20 cellular contexts compared by ENCODE assay signal in the genomic region with DNA sequence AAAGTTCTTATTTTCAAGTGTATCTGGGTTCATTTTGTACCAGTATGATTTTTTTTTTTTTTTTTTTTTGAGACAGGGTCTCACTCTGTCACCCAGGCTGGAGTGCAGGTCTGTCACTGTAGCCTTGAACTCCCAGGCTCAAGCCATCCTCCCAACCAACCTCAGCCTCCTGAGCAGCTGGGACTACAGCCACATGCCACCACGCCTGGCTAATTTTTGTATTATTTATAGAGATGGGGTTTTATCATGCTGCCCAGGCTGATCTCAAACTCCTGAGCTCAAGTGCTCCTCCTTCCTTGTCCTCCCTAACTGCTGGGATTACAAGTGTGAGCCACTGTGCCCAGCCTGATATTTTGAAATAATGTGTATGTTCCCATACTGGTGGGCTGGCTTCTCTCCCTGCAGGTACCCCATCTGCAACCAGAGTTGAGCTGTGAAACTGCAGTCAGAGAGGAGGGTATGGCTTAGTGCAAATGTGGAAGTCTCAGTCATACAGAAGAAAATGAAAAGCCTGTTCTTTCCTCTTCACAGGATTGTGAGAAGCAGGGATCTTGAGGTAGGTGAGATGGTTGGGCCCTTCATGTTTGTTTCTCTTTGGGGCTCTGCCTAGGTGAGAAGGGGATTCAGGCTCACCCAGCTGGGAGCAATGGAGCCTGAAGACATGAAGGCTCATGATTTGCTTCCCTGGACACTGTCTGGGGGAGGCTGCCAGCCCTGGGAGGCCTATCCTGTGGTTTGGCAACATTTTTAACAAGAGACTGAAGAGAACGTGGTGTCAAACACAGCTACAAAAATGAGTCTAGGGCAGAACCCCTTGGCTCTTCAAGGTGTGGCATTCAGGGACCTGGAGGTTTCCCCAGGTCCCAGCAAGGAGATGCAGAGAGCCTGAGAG. TPM values are rescaled to one million over a fixed set of nuclear protein-coding genes. Genes with fewer than 3 reads are reported as not detected.
DNase-seq lines count a peak whose midpoint lies in the region; ATAC-seq and TF ChIP-seq lines count a peak whose summit lies in the region.
"Had no signal": no experiment of that assay in that cellular context is flagged by ENCODE, and none has a peak within 500 bp of the region (broad histone marks: within the 10 kb centered on the region; RNA-seq: fewer than 3 reads in every experiment).

No MANE protein-coding gene starts in this region.

- H3K36me3 ChIP-seq in GM23248 (ENCODE audit: low read depth) = no peaks in the 10 kb centered on the region
- H3K36me3 ChIP-seq: uterus had no signal

- no peaks in the 10 kb centered on the region for H4K20me1 ChIP-seq in GM23248 (ENCODE audit: insufficient read depth)

- no peaks in the 10 kb centered on the region for H3K9me3 Mint-ChIP-seq in CD14-positive monocyte
- H3K9me3 Mint-ChIP-seq: activated naive CD8-positive, alpha-beta T cell treated with anti-CD3 and anti-CD28 coated beads, Interleukin-2, amount 10 ng/mL, durations not matched to agents 7 days and 5 days had no signal

- intact Hi-C loops in CD14-positive monocyte (cut with micrococcal nuclease) = no loop called here
- intact Hi-C loops in posterior cingulate gyrus (cut with DNase I) = no loop called here

- TF ChIP-seq CTCF in astrocyte of the spinal cord (IDR thresholded peaks at IDR 0.05; ENCODE audit: low read depth, low read length) = no peak
- TF ChIP-seq CTCF in CD14-positive monocyte (IDR thresholded peaks at IDR 0.05) = no peak

- DNase-seq in AG20443 (ENCODE audit: low spot score) (peak; percentile 38), GM23248 (peak; percentile 39), astrocyte of the spinal cord (ENCODE audit: low read depth, low spot score) (peak; percentile 44), myocyte (ENCODE audit: low read depth) (peak; percentile 59), SIG-M5 (lab: John Stamatoyannopoulos, UW) (no peak), CD14-positive monocyte (ENCODE audit: low spot score) (no peak), posterior cingulate gyrus (no peak)
- DNase-seq: activated CD4-positive, alpha-beta T cell treated with anti-CD3 and anti-CD28 coated beads, Interleukin-2, amount 50 U/mL, for 1 hour; activated naive CD8-positive, alpha-beta T cell treated with anti-CD3 and anti-CD28 coated beads, Interleukin-2, amount 10 ng/mL, durations not matched to agents 7 days and 5 days; activated T-cell treated with anti-CD3 and anti-CD28 coated beads, Interleukin-2, amount 50 U/mL, for 1 hour; Calu3; cerebellar nuclear complex; NCI-H187 treated with DMSO at 0.1 percent for 48 hours; NCI-H510A treated with DMSO at 0.1 percent for 48 hours; PC-9; stimulated activated naive CD4-positive, alpha-beta T cell treated with Interleukin-2 at 50 U/mL for 16 hours; uterus had no signal

- H3K9ac ChIP-seq in GM23248 = no peak overlapping the region

- H3K4me3 ChIP-seq in GM23248 = no peak overlapping the region
- no peak overlapping the region for H3K4me3 ChIP-seq in astrocyte of the spinal cord (ENCODE audit: low read depth, low read length)
- H3K4me3 ChIP-seq: PC-9, smooth muscle cell, uterus had no signal

- H3F3A ChIP-seq in GM23248 (ENCODE audit: insufficient read depth) = no peaks in the 10 kb centered on the region

- H3K4me1 ChIP-seq in GM23248 (ENCODE audit: insufficient read depth) = no peaks in the 10 kb centered on the region
- H3K4me1 ChIP-seq: uterus had no signal

- no peak for ATAC-seq in GM19463 (IDR thresholded peaks at IDR 0.05; ENCODE audit: unreplicated experiment)
- ATAC-seq: SK-N-SH treated with all-trans-retinoic acid at 6 μM for 48 hours had no signal

- no peaks in the 10 kb centered on the region for H3K79me2 ChIP-seq in GM23248 (ENCODE audit: insufficient read depth)

- H2AFZ ChIP-seq in GM23248 = no peak overlapping the region
- H2AFZ ChIP-seq: PC-9 had no signal

- 62 to 67% methylated on average over 2 of the region's 2 CpGs for WGBS in GM23248 (ENCODE audit: low coverage in 1 of 2, low lambda C conversion rate in 2 of 2, missing lambda C conversion rate in 2 of 2), 2 experiments

- peaks cover 0 to 3% (median 0%) of the 10 kb centered on the region in 3 donors for H3K27me3 Mint-ChIP-seq in CD14-positive monocyte (ENCODE audit: low read depth in 3 of 3)

- in situ Hi-C loops in GM23248 (cut with MboI) = no loop called here
- in situ Hi-C loops in astrocyte of the spinal cord (cut with HindIII; ENCODE audit: low sequenced_read_pairs) = no loop called here

- no peak overlapping the region for H3K4me3 Mint-ChIP-seq in CD14-positive monocyte
- H3K4me3 Mint-ChIP-seq: activated naive CD8-positive, alpha-beta T cell treated with anti-CD3 and anti-CD28 coated beads, Interleukin-2, amount 10 ng/mL, durations not matched to agents 7 days and 5 days had no signal

- H3K27me3 ChIP-seq in GM23248 (replicated peaks; ENCODE audit: insufficient read depth) = no peaks in the 10 kb centered on the region
- H3K27me3 ChIP-seq: uterus had no signal

- peak overlapping the region in 1 of 7 donors; percentile 46 for H3K27ac Mint-ChIP-seq in CD14-positive monocyte
- H3K27ac Mint-ChIP-seq: activated naive CD8-positive, alpha-beta T cell treated with anti-CD3 and anti-CD28 coated beads, Interleukin-2, amount 10 ng/mL, durations not matched to agents 7 days and 5 days had no signal

- no peaks in the 10 kb centered on the region for H3K9me2 ChIP-seq in GM23248 (ENCODE audit: insufficient read depth)

- H3K9me3 ChIP-seq in GM23248 (ENCODE audit: low read depth) = no peaks in the 10 kb centered on the region
- H3K9me3 ChIP-seq: uterus had no signal

- no peaks in the 10 kb centered on the region for H3K36me3 Mint-ChIP-seq in CD14-positive monocyte
- H3K36me3 Mint-ChIP-seq: activated naive CD8-positive, alpha-beta T cell treated with anti-CD3 and anti-CD28 coated beads, Interleukin-2, amount 10 ng/mL, durations not matched to agents 7 days and 5 days had no signal

- H3K27ac ChIP-seq in GM23248 = no peak overlapping the region
- H3K27ac ChIP-seq: PC-9, uterus had no signal

- peaks cover 5% of the 10 kb centered on the region for H3K4me1 Mint-ChIP-seq in CD14-positive monocyte

- no peak overlapping the region for H3K4me2 ChIP-seq in GM23248 (ENCODE audit: unreplicated experiment)
- H3K4me2 ChIP-seq: PC-9, smooth muscle cell had no signal

RNA-seq across cellular contexts. Expression of a gene that starts 41.3 kb away (rescaled TPM):
- 24.4 and 24.9 TPM in 2 replicates for total RNA-seq in GM23248 (2014; rRNA removed; shearing (Covaris generic))
- polyA plus RNA-seq in GM23248 (2016; fragmentation: Nextera tagmentation; extraction: Ambion mirVana) (29.9 and 31.0 TPM in 2 replicates), CD14-positive monocyte (1 to 10 TPM; 4.9 to 5.6 TPM)
- 24.6 and 26.6 TPM in 2 replicates for total RNA-seq in myocyte
- polyA plus RNA-seq in myocyte (2012) = 16.0 TPM

Comparison
In these comparisons a context has a peak if more than half of its experiments do, and no peak if none do; other contexts are left out.
1. DNase-seq: peak in AG20443 (single experiment), GM23248 (single experiment), astrocyte of the spinal cord (single experiment) and myocyte (single experiment); none in SIG-M5 (single experiment), CD14-positive monocyte (single experiment) and posterior cingulate gyrus (0 of 10).